ENCODE assay signal across 14 cellular contexts in genomic region chr6:158460602-158461092, GRCh38.
DNase-seq lines count a peak whose midpoint lies in the region; ATAC-seq, FAIRE-seq and TF ChIP-seq lines count a peak whose summit lies in the region.
"Had no signal": no experiment of that assay in that cellular context is flagged by ENCODE, and none has a peak within 500 bp of the region (broad histone marks: within the 10 kb centered on the region; RNA-seq: fewer than 3 reads in every experiment).

No MANE protein-coding gene starts in this region.

- H3K4ac ChIP-seq in IMR-90 (ENCODE audit: low read depth, low read length) (no peak overlapping the region), neuronal stem cell (ENCODE audit: low read length) (no peak overlapping the region)

- TF ChIP-seq RAD21 in IMR-90 (IDR thresholded peaks at IDR 0.05; ENCODE audit: low read length) (no peak), K562 (CRISPR knock-in tag; conservative IDR thresholded peaks at IDR 0.05 in 1 of 2, IDR thresholded peaks at IDR 0.05 in 1 of 2) (no peak)

- H3K23ac ChIP-seq in IMR-90 (ENCODE audit: low read depth, low read length) (no peak overlapping the region), neuronal stem cell (ENCODE audit: low read depth, low read length, poor library complexity) (no peak overlapping the region)

- BruUV-seq in IMR-90 (replicated peaks; lab: Mats Ljungman, UMichigan): no TSS peak
- no TSS peak for BruUV-seq in K562 (replicated peaks; lab: Mats Ljungman, UMichigan)

- WGBS in IMR-90 (ENCODE audit: extremely low coverage in 2 of 2, insufficient read length in 1 of 2), 2 experiments: no CpG with 5 or more reads among the region's 1 CpG
- 31% methylated on average over 1 of the region's 1 CpG for WGBS in K562 (ENCODE audit: insufficient coverage, low coverage, missing lambda C conversion rate)
- no CpG with 5 or more reads among the region's 1 CpG for WGBS in neuronal stem cell (ENCODE audit: extremely low coverage in 2 of 2, insufficient read length in 2 of 2, insufficient replicate concordance in 1 of 2), 2 donors

- no peak for FAIRE-seq in K562 (lab: Jason Lieb, UNC)
- FAIRE-seq: G401.6 had no signal

- H2AFZ ChIP-seq in IMR-90 (replicated peaks; ENCODE audit: low read length, poor library complexity) (no peak overlapping the region), K562 (ENCODE audit: low read depth, low read length) (no peak overlapping the region), neuronal stem cell (ENCODE audit: low read length) (no peak overlapping the region)
- H2AFZ ChIP-seq: hepatocyte had no signal

- no peak overlapping the region for H3K27ac ChIP-seq in IMR-90 (ENCODE audit: insufficient read depth, low read length)
- no peak overlapping the region for H3K27ac ChIP-seq in K562 (ENCODE audit: extremely low read depth, low read depth, low read length)
- H3K27ac ChIP-seq in neuronal stem cell (replicated peaks; ENCODE audit: low read length): no peak overlapping the region
- H3K27ac ChIP-seq: hepatocyte had no signal

- no peak overlapping the region for H2AK9ac ChIP-seq in IMR-90 (replicated peaks; ENCODE audit: low read depth, low read length, poor library complexity)

- DNase-seq in AG09319 (ENCODE audit: extremely low read depth, low read depth): peak; percentile 78
- peak; percentile 86 for DNase-seq in IMR-90
- no peak for DNase-seq in K562 (ENCODE audit: extremely low read depth in 1 of 4, low spot score in 3 of 4)
- no peak for DNase-seq in left colon
- no peak for DNase-seq in NCI-H146 (lab: John Stamatoyannopoulos, UW)
- no peak for DNase-seq in neuronal stem cell (ENCODE audit: low spot score)
- DNase-seq: BE2C; effector CD4-positive, alpha-beta T cell; NCI-H526; stimulated activated CD4-positive, alpha-beta T cell treated with anti-CD3 and anti-CD28 coated beads, Interleukin-1b, Interleukin-23, amount 100 ng/mL, for 48 hours had no signal

- H3K4me1 ChIP-seq in IMR-90 (ENCODE audit: control insufficient read depth, insufficient read depth, low read length) (peaks cover 11% of the 10 kb centered on the region), K562 (replicated peaks in 1 of 2; ENCODE audit: control insufficient read depth in 2 of 2, insufficient read depth in 2 of 2, low read length in 2 of 2) (no peaks in the 10 kb centered on the region), neuronal stem cell (ENCODE audit: control insufficient read depth in 2 of 2, insufficient read depth in 1 of 2, low read depth in 1 of 2, low read length in 2 of 2) (no peaks in the 10 kb centered on the region)
- H3K4me1 ChIP-seq: BE2C had no signal

- H3K4me2 ChIP-seq in IMR-90 (ENCODE audit: low read depth, low read length): no peak overlapping the region
- H3K4me2 ChIP-seq in K562 (ENCODE audit: insufficient read depth, low read length): no peak overlapping the region
- no peak overlapping the region for H3K4me2 ChIP-seq in neuronal stem cell (ENCODE audit: insufficient read depth, low read length, poor library complexity, severe bottlenecking)
- H3K4me2 ChIP-seq: hepatocyte had no signal

- H3K14ac ChIP-seq in IMR-90 (replicated peaks; ENCODE audit: low read depth, low read length) (no peak overlapping the region), neuronal stem cell (ENCODE audit: low read length) (no peak overlapping the region)

- intact Hi-C loops in IMR-90 (cut with micrococcal nuclease): loop anchor here (2.0 kb wide), 1 partner anchor 14 kb away; no protein-coding TSS in a partner anchor
- intact Hi-C loops in K562 (cut with micrococcal nuclease): no loop called here
- intact Hi-C loops in left colon (cut with DNase I, micrococcal nuclease): no loop called here

- H3K36me3 ChIP-seq in IMR-90 (ENCODE audit: control insufficient read depth, insufficient read depth, low read length) (peaks cover 8% of the 10 kb centered on the region), K562 (ENCODE audit: control insufficient read depth, insufficient read depth, low read length) (peaks cover 22% of the 10 kb centered on the region; the same call in 1 of the 3 replicates), neuronal stem cell (replicated peaks in 1 of 2; ENCODE audit: control insufficient read depth in 2 of 2, insufficient read depth in 2 of 2, low read length in 2 of 2) (peaks cover 0 to 79% of the 10 kb centered on the region in 2 donors)

- in situ Hi-C loops in IMR-90 (cut with MboI; ENCODE audit: low sequenced_read_pairs): no loop called here
- in situ Hi-C loops in K562 (cut with MboI): no loop called here

- no peak for TF ChIP-seq POLR2A in IMR-90 (IDR thresholded peaks at IDR 0.05; ENCODE audit: low read depth, low read length)
- TF ChIP-seq POLR2A in K562 (conservative IDR thresholded peaks at IDR 0.05): no peak

- no peaks in the 10 kb centered on the region for H3K79me2 ChIP-seq in K562 (ENCODE audit: control insufficient read depth, insufficient read depth, low read length)
- H3K79me2 ChIP-seq: hepatocyte had no signal

- no peak overlapping the region for H3K9ac ChIP-seq in IMR-90 (ENCODE audit: low read depth, low read length)
- H3K9ac ChIP-seq in K562 (ENCODE audit: insufficient read depth in 1 of 2, low read depth in 2 of 2, low read length in 2 of 2): no peak overlapping the region
- no peak overlapping the region for H3K9ac ChIP-seq in neuronal stem cell (ENCODE audit: low read depth, low read length, poor library complexity)

- POLR2A ChIA-PET in IMR-90 (lab: Charles Lee; ENCODE audit: unreplicated experiment) (no interaction called here), K562 (lab: Yijun Ruan, JAX) (interaction anchor here (0.6 to 0.7 kb wide), 2 partner anchors 10 to 69 kb away, joined by 3 read pairs; no protein-coding TSS in a partner anchor)

- H3K27me3 ChIP-seq in IMR-90 (ENCODE audit: control insufficient read depth, insufficient read depth, low read length): no peaks in the 10 kb centered on the region
- H3K27me3 ChIP-seq in K562 (ENCODE audit: control insufficient read depth in 2 of 2, insufficient read depth in 2 of 2, low read length in 2 of 2): no peaks in the 10 kb centered on the region
- H3K27me3 ChIP-seq in neuronal stem cell (ENCODE audit: control insufficient read depth in 3 of 3, insufficient read depth in 3 of 3, low read depth in 1 of 3, low read length in 3 of 3): no peaks in the 10 kb centered on the region
- H3K27me3 ChIP-seq: BE2C, hepatocyte had no signal

- no peak overlapping the region for H2BK12ac ChIP-seq in neuronal stem cell (ENCODE audit: low read length)

- no peak overlapping the region for H4K5ac ChIP-seq in IMR-90 (ENCODE audit: low read depth, low read length)

- no peak overlapping the region for H3K18ac ChIP-seq in IMR-90 (ENCODE audit: low read depth, low read length)
- H3K18ac ChIP-seq in neuronal stem cell (ENCODE audit: low read length): no peak overlapping the region

- no peak overlapping the region for H2BK5ac ChIP-seq in IMR-90 (ENCODE audit: low read depth, low read length, poor library complexity, severe bottlenecking)
- no peak overlapping the region for H2BK5ac ChIP-seq in neuronal stem cell (ENCODE audit: low read length)

- H2BK120ac ChIP-seq in IMR-90 (ENCODE audit: low read depth, low read length) (no peak overlapping the region), neuronal stem cell (ENCODE audit: low read depth, low read length) (no peak overlapping the region)

- H3K56ac ChIP-seq in IMR-90 (ENCODE audit: extremely low read depth, insufficient read depth, low read length): no peak overlapping the region

- no peaks in the 10 kb centered on the region for H3K9me3 ChIP-seq in IMR-90 (ENCODE audit: control insufficient read depth, insufficient read depth, low read length)
- H3K9me3 ChIP-seq in K562 (replicated peaks; ENCODE audit: control insufficient read depth, insufficient read depth, low read depth, low read length): no peaks in the 10 kb centered on the region
- H3K9me3 ChIP-seq in neuronal stem cell (replicated peaks in 1 of 2; ENCODE audit: control insufficient read depth in 2 of 2, insufficient read depth in 1 of 2, low read depth in 1 of 2, low read length in 2 of 2): peaks cover 0 to 14% of the 10 kb centered on the region in 2 donors
- H3K9me3 ChIP-seq: BE2C had no signal

- H4K91ac ChIP-seq in IMR-90 (ENCODE audit: insufficient read depth, low read depth, low read length): no peak overlapping the region
- no peak overlapping the region for H4K91ac ChIP-seq in neuronal stem cell (ENCODE audit: low read depth, low read length, poor library complexity)

- H2BK20ac ChIP-seq in IMR-90 (ENCODE audit: low read depth, low read length): no peak overlapping the region

- H2AK5ac ChIP-seq in IMR-90 (ENCODE audit: low read depth, low read length) (no peak overlapping the region), neuronal stem cell (ENCODE audit: low read depth, low read length) (no peak overlapping the region)

- TF ChIP-seq EP300 in K562 (IDR thresholded peaks at IDR 0.05; ENCODE audit: low read length): no peak

- no peak overlapping the region for H2BK15ac ChIP-seq in IMR-90 (ENCODE audit: low read depth, low read length)
- H2BK15ac ChIP-seq in neuronal stem cell (ENCODE audit: low read length): no peak overlapping the region

- H4K8ac ChIP-seq in IMR-90 (ENCODE audit: low read depth in 2 of 2, low read length in 2 of 2): no peak overlapping the region
- H4K8ac ChIP-seq in neuronal stem cell (ENCODE audit: low read depth, low read length): no peak overlapping the region

- CTCF ChIA-PET in IMR-90 (lab: Yijun Ruan, JAX): interaction anchor here (0.6 to 1.4 kb wide), 2 partner anchors 13 to 43 kb away, joined by 3 to 4 read pairs; no protein-coding TSS in a partner anchor
- CTCF ChIA-PET in K562 (lab: Yijun Ruan, JAX; ENCODE audit: low intra/inter-chr PET ratio): no interaction called here

- ATAC-seq in IMR-90 (ENCODE audit: low read depth): peak; percentile 81
- no peak for ATAC-seq in K562
- peak; percentile 76 for ATAC-seq in left colon
- ATAC-seq in HG03520 (IDR thresholded peaks at IDR 0.05; ENCODE audit: unreplicated experiment): no peak
- ATAC-seq in GM21423 (IDR thresholded peaks at IDR 0.05; ENCODE audit: unreplicated experiment): no peak

- TF ChIP-seq CTCF in AG09319 (IDR thresholded peaks at IDR 0.05; ENCODE audit: low read depth, low read length): no peak
- TF ChIP-seq CTCF in IMR-90 (conservative IDR thresholded peaks at IDR 0.05; ENCODE audit: low read depth, low read length): no peak
- no peak for TF ChIP-seq CTCF in K562 (IDR thresholded peaks at IDR 0.05 in 2 of 3, conservative IDR thresholded peaks at IDR 0.05 in 1 of 3; ENCODE audit: insufficient read depth in 2 of 3, low read depth in 1 of 3, low read length in 3 of 3)

- H4K20me1 ChIP-seq in IMR-90 (ENCODE audit: insufficient read depth, low read length) (no peaks in the 10 kb centered on the region), K562 (replicated peaks; ENCODE audit: control insufficient read depth, insufficient read depth, low read length) (no peaks in the 10 kb centered on the region)

- dilution Hi-C loops in IMR-90 (cut with HindIII; ENCODE audit: low sequenced_read_pairs, unreplicated experiment): no loop called here

- no peak overlapping the region for H3K4me3 ChIP-seq in IMR-90 (ENCODE audit: insufficient read depth, low read depth, low read length)
- no peak overlapping the region for H3K4me3 ChIP-seq in K562
- H3K4me3 ChIP-seq in neuronal stem cell (ENCODE audit: low read length in 2 of 2): no peak overlapping the region
- H3K4me3 ChIP-seq: hepatocyte had no signal

- H3K79me1 ChIP-seq in IMR-90 (ENCODE audit: low read depth in 1 of 2, low read length in 2 of 2) (no peaks in the 10 kb centered on the region; a peak in 1 of 4 replicates), neuronal stem cell (ENCODE audit: low read depth, low read length) (no peaks in the 10 kb centered on the region)

- H3K9me1 ChIP-seq in IMR-90 (ENCODE audit: insufficient read depth, low read length) (peaks cover 3% of the 10 kb centered on the region), K562 (ENCODE audit: control insufficient read depth, insufficient read depth, low read length) (no peaks in the 10 kb centered on the region)

Comparison
In these comparisons a context has a peak if more than half of its experiments do, and no peak if none do; other contexts are left out.
1. DNase-seq: peak in AG09319 (single experiment) and IMR-90 (single experiment); none in K562 (0 of 4), left colon (0 of 2), NCI-H146 (single experiment) and neuronal stem cell (single experiment).
2. ATAC-seq: peak in IMR-90 (single experiment) and left colon (single experiment); none in K562 (single experiment), HG03520 (single experiment) and GM21423 (single experiment).